1 cellular context compared by ENCODE assay signal in the genomic region with DNA sequence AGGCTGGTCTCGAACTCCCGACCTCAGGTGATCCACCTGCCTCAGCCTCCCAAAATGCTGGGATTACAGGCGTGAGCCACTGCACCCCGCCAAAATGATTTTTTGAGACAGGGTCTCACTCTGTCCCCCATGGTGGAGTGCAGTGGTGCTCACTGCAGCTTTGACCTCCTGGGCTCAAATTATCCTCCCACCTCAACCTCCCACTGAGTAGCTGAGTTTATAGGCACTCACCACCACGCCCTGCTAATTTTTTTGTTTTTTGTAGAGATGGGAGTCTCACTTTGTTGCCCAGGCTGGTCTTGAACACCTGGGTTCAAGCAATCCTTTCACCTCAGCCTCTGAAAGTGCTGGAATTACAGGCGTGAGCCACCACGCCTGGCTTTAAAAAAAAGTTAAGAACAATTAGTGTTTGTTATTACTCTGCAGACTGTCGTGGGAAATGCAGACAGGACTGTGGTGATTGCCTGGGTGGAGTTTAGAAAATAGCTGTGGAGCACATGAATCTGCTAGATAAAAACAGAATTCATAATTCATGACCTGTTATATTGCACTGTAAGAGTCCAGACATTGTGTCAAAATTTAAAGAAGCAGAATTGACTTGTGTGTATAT.
A peak's percentile ranks its signal among the peaks of the same experiment; 100 is the strongest.
TF ChIP-seq lines count a peak whose summit lies in the region.

No MANE protein-coding gene starts in this region.

TF ChIP-seq in HEK293, 187 proteins besides CTCF, POLR2A, EP300 and RAD21:
- TF ChIP-seq ZFHX2 (tag by site-specific recombination; conservative IDR thresholded peaks at IDR 0.05) (peak; percentile 85), ZNF747 (tag by site-specific recombination; IDR thresholded peaks at IDR 0.05) (no peak), WT1 (tag by site-specific recombination; IDR thresholded peaks at IDR 0.05) (peak; percentile 93), ZIC2 (tag by site-specific recombination; IDR thresholded peaks at IDR 0.05) (peak; percentile 82), ZBTB17 (tag by site-specific recombination; IDR thresholded peaks at IDR 0.05) (peak; percentile 60; the same call in 1 of the 2 replicates), EGR2 (tag by site-specific recombination; IDR thresholded peaks at IDR 0.05; ENCODE audit: low read depth) (peak; percentile 83), ZNF391 (tag by site-specific recombination; IDR thresholded peaks at IDR 0.05; ENCODE audit: borderline replicate concordance, low read depth) (no peak), OSR2 (tag by site-specific recombination; IDR thresholded peaks at IDR 0.05) (peak; percentile 16; the same call in 1 of the 2 replicates), KLF1 (tag by site-specific recombination; IDR thresholded peaks at IDR 0.05) (peak; percentile 92), GLIS1 (tag by site-specific recombination; IDR thresholded peaks at IDR 0.05) (peak; percentile 97)
- TF ChIP-seq, protein P1, sequence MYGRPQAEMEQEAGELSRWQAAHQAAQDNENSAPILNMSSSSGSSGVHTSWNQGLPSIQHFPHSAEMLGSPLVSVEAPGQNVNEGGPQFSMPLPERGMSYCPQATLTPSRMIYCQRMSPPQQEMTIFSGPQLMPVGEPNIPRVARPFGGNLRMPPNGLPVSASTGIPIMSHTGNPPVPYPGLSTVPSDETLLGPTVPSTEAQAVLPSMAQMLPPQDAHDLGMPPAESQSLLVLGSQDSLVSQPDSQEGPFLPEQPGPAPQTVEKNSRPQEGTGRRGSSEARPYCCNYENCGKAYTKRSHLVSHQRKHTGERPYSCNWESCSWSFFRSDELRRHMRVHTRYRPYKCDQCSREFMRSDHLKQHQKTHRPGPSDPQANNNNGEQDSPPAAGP (tag by site-specific recombination; IDR thresholded peaks at IDR 0.05): 0 out of 2 replicates have a peak, but pooled peaks have one; percentile 30
- TF ChIP-seq, protein P2, sequence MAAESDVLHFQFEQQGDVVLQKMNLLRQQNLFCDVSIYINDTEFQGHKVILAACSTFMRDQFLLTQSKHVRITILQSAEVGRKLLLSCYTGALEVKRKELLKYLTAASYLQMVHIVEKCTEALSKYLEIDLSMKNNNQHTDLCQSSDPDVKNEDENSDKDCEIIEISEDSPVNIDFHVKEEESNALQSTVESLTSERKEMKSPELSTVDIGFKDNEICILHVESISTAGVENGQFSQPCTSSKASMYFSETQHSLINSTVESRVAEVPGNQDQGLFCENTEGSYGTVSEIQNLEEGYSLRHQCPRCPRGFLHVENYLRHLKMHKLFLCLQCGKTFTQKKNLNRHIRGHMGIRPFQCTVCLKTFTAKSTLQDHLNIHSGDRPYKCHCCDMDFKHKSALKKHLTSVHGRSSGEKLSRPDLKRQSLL (tag by site-specific recombination; IDR thresholded peaks at IDR 0.05): no peak
